1 cellular context compared by ENCODE assay signal in the genomic region with DNA sequence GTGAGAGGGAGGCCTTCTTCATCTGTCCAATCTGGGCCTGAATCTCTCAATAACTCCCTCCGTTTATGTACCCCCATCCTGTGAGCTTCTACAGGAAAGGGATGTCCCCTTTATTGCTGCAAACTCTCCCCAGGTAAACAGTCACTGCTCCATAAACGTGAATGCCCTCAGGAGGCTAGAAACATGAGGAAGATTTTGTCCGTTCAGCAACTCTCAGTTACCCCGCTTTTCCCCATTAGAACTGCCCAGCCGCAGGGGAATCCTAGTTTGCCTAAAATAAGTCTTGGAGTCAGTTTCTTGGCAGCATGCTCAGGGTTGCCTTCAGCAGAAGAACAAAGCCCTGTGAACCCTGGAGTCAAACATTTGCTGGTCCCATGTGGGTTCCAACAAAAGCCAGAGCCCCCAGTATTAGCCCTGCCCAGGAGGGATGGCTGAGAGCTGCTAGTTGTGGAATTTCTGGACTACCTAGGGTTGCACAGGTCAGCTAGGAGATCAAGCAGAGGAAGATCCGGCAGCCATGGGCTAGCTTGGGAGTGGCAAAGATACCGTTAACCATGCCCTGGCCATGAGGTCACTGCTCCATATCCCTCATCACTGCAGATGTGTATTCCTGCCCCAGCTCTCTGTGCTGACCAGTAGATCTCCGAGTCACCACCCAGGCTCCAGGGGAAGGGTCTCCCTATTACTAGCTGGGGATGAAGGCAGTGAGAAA.
TF ChIP-seq lines count a peak whose summit lies in the region.

No MANE protein-coding gene starts in this region.

TF ChIP-seq in HepG2, 621 proteins besides CTCF, POLR2A, EP300 and RAD21 (continued from another document):
- TF ChIP-seq DMAP1 (CRISPR knock-in tag; IDR thresholded peaks at IDR 0.05) (no peak), ARNT2 (CRISPR knock-in tag; IDR thresholded peaks at IDR 0.05; ENCODE audit: low read depth) (no peak), RORA (CRISPR knock-in tag; IDR thresholded peaks at IDR 0.05) (no peak), YY1 (IDR thresholded peaks at IDR 0.05; ENCODE audit: insufficient read depth, insufficient replicate concordance, low read depth, low read length) (no peak), ZNF331 (CRISPR knock-in tag; IDR thresholded peaks at IDR 0.05) (no peak), ZKSCAN5 (CRISPR knock-in tag; IDR thresholded peaks at IDR 0.05) (no peak), PHB2 (IDR thresholded peaks at IDR 0.05; ENCODE audit: partially characterized antibody) (no peak), MAFK (conservative IDR thresholded peaks at IDR 0.05 in 1 of 2, IDR thresholded peaks at IDR 0.05 in 1 of 2; ENCODE audit: low read length in 2 of 2) (peak; percentile 56 to 62), WIZ (CRISPR knock-in tag; IDR thresholded peaks at IDR 0.05) (no peak), ZNF547 (CRISPR knock-in tag; IDR thresholded peaks at IDR 0.05) (0 out of 2 replicates have a peak, but pooled peaks have one; percentile 22), ZC3H4 (CRISPR knock-in tag; IDR thresholded peaks at IDR 0.05; ENCODE audit: borderline replicate concordance) (no peak), SCMH1 (CRISPR knock-in tag; IDR thresholded peaks at IDR 0.05; ENCODE audit: borderline replicate concordance) (no peak), ZNF782 (CRISPR knock-in tag; IDR thresholded peaks at IDR 0.05; ENCODE audit: borderline replicate concordance) (no peak), ARID2 (CRISPR knock-in tag; IDR thresholded peaks at IDR 0.05; ENCODE audit: borderline replicate concordance) (0 out of 2 replicates have a peak, but pooled peaks have one; percentile 22), BORCS8-MEF2B (CRISPR knock-in tag; IDR thresholded peaks at IDR 0.05) (peak; percentile 45; the same call in 1 of the 2 replicates), MEF2D (CRISPR knock-in tag; IDR thresholded peaks at IDR 0.05) (no peak)
- TF ChIP-seq, protein P1, sequence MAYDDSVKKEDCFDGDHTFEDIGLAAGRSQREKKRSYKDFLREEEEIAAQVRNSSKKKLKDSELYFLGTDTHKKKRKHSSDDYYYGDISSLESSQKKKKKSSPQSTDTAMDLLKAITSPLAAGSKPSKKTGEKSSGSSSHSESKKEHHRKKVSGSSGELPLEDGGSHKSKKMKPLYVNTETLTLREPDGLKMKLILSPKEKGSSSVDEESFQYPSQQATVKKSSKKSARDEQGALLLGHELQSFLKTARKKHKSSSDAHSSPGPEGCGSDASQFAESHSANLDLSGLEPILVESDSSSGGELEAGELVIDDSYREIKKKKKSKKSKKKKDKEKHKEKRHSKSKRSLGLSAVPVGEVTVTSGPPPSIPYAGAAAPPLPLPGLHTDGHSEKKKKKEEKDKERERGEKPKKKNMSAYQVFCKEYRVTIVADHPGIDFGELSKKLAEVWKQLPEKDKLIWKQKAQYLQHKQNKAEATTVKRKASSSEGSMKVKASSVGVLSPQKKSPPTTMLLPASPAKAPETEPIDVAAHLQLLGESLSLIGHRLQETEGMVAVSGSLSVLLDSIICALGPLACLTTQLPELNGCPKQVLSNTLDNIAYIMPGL (CRISPR knock-in tag; IDR thresholded peaks at IDR 0.05; ENCODE audit: borderline replicate concordance in 1 of 2, low read depth in 1 of 2): no peak
- TF ChIP-seq, protein P2, sequence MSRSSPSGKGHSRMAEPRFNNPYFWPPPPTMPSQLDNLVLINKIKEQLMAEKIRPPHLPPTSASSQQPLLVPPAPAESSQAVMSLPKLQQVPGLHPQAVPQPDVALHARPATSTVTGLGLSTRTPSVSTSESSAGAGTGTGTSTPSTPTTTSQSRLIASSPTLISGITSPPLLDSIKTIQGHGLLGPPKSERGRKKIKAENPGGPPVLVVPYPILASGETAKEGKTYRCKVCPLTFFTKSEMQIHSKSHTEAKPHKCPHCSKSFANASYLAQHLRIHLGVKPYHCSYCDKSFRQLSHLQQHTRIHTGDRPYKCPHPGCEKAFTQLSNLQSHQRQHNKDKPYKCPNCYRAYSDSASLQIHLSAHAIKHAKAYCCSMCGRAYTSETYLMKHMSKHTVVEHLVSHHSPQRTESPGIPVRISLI (CRISPR knock-in tag; IDR thresholded peaks at IDR 0.05; ENCODE audit: borderline replicate concordance): no peak
- TF ChIP-seq, protein P3, sequence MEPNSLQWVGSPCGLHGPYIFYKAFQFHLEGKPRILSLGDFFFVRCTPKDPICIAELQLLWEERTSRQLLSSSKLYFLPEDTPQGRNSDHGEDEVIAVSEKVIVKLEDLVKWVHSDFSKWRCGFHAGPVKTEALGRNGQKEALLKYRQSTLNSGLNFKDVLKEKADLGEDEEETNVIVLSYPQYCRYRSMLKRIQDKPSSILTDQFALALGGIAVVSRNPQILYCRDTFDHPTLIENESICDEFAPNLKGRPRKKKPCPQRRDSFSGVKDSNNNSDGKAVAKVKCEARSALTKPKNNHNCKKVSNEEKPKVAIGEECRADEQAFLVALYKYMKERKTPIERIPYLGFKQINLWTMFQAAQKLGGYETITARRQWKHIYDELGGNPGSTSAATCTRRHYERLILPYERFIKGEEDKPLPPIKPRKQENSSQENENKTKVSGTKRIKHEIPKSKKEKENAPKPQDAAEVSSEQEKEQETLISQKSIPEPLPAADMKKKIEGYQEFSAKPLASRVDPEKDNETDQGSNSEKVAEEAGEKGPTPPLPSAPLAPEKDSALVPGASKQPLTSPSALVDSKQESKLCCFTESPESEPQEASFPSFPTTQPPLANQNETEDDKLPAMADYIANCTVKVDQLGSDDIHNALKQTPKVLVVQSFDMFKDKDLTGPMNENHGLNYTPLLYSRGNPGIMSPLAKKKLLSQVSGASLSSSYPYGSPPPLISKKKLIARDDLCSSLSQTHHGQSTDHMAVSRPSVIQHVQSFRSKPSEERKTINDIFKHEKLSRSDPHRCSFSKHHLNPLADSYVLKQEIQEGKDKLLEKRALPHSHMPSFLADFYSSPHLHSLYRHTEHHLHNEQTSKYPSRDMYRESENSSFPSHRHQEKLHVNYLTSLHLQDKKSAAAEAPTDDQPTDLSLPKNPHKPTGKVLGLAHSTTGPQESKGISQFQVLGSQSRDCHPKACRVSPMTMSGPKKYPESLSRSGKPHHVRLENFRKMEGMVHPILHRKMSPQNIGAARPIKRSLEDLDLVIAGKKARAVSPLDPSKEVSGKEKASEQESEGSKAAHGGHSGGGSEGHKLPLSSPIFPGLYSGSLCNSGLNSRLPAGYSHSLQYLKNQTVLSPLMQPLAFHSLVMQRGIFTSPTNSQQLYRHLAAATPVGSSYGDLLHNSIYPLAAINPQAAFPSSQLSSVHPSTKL (CRISPR knock-in tag; IDR thresholded peaks at IDR 0.05): no peak
- TF ChIP-seq, protein P4, sequence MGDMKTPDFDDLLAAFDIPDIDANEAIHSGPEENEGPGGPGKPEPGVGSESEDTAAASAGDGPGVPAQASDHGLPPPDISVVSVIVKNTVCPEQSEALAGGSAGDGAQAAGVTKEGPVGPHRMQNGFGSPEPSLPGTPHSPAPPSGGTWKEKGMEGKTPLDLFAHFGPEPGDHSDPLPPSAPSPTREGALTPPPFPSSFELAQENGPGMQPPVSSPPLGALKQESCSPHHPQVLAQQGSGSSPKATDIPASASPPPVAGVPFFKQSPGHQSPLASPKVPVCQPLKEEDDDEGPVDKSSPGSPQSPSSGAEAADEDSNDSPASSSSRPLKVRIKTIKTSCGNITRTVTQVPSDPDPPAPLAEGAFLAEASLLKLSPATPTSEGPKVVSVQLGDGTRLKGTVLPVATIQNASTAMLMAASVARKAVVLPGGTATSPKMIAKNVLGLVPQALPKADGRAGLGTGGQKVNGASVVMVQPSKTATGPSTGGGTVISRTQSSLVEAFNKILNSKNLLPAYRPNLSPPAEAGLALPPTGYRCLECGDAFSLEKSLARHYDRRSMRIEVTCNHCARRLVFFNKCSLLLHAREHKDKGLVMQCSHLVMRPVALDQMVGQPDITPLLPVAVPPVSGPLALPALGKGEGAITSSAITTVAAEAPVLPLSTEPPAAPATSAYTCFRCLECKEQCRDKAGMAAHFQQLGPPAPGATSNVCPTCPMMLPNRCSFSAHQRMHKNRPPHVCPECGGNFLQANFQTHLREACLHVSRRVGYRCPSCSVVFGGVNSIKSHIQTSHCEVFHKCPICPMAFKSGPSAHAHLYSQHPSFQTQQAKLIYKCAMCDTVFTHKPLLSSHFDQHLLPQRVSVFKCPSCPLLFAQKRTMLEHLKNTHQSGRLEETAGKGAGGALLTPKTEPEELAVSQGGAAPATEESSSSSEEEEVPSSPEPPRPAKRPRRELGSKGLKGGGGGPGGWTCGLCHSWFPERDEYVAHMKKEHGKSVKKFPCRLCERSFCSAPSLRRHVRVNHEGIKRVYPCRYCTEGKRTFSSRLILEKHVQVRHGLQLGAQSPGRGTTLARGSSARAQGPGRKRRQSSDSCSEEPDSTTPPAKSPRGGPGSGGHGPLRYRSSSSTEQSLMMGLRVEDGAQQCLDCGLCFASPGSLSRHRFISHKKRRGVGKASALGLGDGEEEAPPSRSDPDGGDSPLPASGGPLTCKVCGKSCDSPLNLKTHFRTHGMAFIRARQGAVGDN (CRISPR knock-in tag; IDR thresholded peaks at IDR 0.05): no peak; the same call in 1 of the 2 replicates
- TF ChIP-seq, protein P5, sequence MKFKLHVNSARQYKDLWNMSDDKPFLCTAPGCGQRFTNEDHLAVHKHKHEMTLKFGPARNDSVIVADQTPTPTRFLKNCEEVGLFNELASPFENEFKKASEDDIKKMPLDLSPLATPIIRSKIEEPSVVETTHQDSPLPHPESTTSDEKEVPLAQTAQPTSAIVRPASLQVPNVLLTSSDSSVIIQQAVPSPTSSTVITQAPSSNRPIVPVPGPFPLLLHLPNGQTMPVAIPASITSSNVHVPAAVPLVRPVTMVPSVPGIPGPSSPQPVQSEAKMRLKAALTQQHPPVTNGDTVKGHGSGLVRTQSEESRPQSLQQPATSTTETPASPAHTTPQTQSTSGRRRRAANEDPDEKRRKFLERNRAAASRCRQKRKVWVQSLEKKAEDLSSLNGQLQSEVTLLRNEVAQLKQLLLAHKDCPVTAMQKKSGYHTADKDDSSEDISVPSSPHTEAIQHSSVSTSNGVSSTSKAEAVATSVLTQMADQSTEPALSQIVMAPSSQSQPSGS (CRISPR knock-in tag; IDR thresholded peaks at IDR 0.05): peak; percentile 5; the same call in 1 of the 2 replicates
- TF ChIP-seq, protein P6, sequence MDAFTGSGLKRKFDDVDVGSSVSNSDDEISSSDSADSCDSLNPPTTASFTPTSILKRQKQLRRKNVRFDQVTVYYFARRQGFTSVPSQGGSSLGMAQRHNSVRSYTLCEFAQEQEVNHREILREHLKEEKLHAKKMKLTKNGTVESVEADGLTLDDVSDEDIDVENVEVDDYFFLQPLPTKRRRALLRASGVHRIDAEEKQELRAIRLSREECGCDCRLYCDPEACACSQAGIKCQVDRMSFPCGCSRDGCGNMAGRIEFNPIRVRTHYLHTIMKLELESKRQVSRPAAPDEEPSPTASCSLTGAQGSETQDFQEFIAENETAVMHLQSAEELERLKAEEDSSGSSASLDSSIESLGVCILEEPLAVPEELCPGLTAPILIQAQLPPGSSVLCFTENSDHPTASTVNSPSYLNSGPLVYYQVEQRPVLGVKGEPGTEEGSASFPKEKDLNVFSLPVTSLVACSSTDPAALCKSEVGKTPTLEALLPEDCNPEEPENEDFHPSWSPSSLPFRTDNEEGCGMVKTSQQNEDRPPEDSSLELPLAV (CRISPR knock-in tag; conservative IDR thresholded peaks at IDR 0.05; ENCODE audit: low read depth): no peak
